In the genomic region with DNA sequence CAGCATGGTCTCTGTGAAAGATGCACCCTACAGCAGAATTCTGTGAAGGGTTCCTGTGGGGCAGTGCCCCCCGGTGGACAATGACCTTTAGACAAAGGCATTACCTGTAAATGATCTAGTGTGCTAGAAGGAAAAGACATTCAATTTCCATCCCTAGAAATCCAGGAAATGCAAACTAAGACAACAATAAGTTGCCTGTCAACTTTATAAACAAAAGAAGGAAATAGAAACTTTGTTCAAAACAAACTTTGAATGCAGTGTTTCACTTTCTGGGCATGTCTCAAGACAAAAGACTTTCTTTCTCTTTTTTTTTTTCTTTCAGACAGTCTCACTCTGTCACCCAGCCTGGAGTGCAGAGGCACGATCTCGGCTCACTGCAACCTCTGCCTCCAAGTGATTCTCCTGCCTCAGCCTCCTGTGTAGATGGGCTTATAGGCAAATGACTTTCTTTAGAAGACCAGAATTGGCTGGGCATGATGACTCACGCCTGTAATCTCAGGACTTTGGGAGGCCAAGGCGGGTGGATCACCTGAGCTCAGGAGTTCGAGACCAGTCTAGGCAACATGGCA, we compare ENCODE assay signal across 1 cellular context.
TF ChIP-seq lines count a peak whose summit lies in the region.

No MANE protein-coding gene starts in this region.

TF ChIP-seq in GM12878, 131 proteins besides CTCF, POLR2A, EP300 and RAD21:
- no peak for TF ChIP-seq ZBTB40 (IDR thresholded peaks at IDR 0.05; ENCODE audit: borderline replicate concordance)
- TF ChIP-seq TCF3 (IDR thresholded peaks at IDR 0.05; ENCODE audit: borderline replicate concordance, insufficient read depth, low read depth, low read length) = no peak
- no peak for TF ChIP-seq IKZF2 (IDR thresholded peaks at IDR 0.05)
- no peak for TF ChIP-seq NFIC (IDR thresholded peaks at IDR 0.05; ENCODE audit: low read depth, low read length)
- TF ChIP-seq CBX5 (IDR thresholded peaks at IDR 0.05; ENCODE audit: low read depth) = no peak
- no peak for TF ChIP-seq FOXM1 (IDR thresholded peaks at IDR 0.05; ENCODE audit: low read depth, low read length)
- no peak for TF ChIP-seq ZNF24 (IDR thresholded peaks at IDR 0.05)
- TF ChIP-seq, protein P1, sequence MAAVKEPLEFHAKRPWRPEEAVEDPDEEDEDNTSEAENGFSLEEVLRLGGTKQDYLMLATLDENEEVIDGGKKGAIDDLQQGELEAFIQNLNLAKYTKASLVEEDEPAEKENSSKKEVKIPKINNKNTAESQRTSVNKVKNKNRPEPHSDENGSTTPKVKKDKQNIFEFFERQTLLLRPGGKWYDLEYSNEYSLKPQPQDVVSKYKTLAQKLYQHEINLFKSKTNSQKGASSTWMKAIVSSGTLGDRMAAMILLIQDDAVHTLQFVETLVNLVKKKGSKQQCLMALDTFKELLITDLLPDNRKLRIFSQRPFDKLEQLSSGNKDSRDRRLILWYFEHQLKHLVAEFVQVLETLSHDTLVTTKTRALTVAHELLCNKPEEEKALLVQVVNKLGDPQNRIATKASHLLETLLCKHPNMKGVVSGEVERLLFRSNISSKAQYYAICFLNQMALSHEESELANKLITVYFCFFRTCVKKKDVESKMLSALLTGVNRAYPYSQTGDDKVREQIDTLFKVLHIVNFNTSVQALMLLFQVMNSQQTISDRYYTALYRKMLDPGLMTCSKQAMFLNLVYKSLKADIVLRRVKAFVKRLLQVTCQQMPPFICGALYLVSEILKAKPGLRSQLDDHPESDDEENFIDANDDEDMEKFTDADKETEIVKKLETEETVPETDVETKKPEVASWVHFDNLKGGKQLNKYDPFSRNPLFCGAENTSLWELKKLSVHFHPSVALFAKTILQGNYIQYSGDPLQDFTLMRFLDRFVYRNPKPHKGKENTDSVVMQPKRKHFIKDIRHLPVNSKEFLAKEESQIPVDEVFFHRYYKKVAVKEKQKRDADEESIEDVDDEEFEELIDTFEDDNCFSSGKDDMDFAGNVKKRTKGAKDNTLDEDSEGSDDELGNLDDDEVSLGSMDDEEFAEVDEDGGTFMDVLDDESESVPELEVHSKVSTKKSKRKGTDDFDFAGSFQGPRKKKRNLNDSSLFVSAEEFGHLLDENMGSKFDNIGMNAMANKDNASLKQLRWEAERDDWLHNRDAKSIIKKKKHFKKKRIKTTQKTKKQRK (IDR thresholded peaks at IDR 0.05; ENCODE audit: low read depth, low read length) = no peak
- no peak for TF ChIP-seq ZSCAN29 (IDR thresholded peaks at IDR 0.05)
- no peak for TF ChIP-seq CHD1 (IDR thresholded peaks at IDR 0.05; ENCODE audit: low read depth, low read length)
- no peak for TF ChIP-seq BCL11A (IDR thresholded peaks at IDR 0.05; ENCODE audit: low read depth, low read length)
- TF ChIP-seq ZNF217 (IDR thresholded peaks at IDR 0.05) = no peak
- TF ChIP-seq MYC (IDR thresholded peaks at IDR 0.05; ENCODE audit: insufficient read depth, insufficient read length, insufficient replicate concordance, low read length, severe bottlenecking) = no peak
- TF ChIP-seq GATAD2B (conservative IDR thresholded peaks at IDR 0.05; ENCODE audit: low read depth) = no peak
- TF ChIP-seq MEF2B (IDR thresholded peaks at IDR 0.05; ENCODE audit: partially characterized antibody, poor library complexity, severe bottlenecking) = no peak
- no peak for TF ChIP-seq NFXL1 (IDR thresholded peaks at IDR 0.05; ENCODE audit: borderline replicate concordance)
- no peak for TF ChIP-seq SIN3A (IDR thresholded peaks at IDR 0.05; ENCODE audit: low read depth, low read length)
